In the genomic region with DNA sequence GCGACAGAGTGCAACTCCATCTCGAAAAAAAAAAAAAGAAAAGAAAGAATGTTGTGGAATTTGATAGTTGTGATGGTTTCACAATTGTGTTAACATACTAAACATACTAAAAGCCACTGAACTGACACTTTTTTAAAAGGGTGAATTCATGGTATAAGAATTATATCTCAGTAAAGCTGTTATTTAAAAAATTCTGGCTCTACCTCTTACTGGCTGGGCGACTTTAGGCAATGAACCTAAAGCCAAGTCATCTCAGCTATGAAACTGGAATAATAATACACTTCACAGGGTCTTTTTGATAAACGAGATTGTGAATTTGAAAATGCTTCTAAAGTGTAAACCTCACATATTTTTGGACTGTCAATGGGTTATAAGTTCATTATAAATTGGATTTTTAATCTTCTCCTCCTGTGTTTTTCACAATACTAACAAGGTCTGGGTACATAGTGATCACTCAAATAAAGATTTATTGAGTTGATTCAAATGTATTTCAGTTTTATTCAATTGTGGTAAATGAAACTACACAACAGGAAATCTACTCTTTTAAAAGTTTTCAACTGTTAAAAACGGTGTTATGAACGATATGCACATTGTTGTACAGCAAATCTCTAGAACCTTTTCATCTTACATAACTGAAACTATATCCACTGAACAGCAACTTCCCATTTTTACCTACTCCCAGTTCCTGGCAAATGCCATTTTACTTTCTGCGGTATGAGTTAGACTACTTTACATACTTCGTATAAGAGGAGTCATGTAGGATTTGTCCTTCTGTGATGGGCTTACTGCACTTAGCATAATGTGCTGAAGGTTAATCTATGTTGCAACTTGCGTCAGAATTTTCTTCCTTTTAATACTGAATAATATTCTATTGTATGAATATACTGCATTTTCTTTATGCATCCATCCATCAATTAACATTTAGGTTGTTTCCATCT, we compare ENCODE assay signal across 16 cellular contexts. TPM values are rescaled to one million over a fixed set of nuclear protein-coding genes. Genes with fewer than 3 reads are reported as not detected.
"Had no signal": no experiment of that assay in that cellular context is flagged by ENCODE, and none has a peak within 500 bp of the region (broad histone marks: within the 10 kb centered on the region; RNA-seq: fewer than 3 reads in every experiment).

No MANE protein-coding gene starts in this region.

- DNase-seq: activated CD4-positive, alpha-beta T cell treated with anti-CD3 and anti-CD28 coated beads, Interleukin-2, amount 50 U/mL, for 48 hours; activated naive CD4-positive, alpha-beta T cell treated with Interleukin-2 at 50 U/mL for 16 hours; cerebellar nuclear complex; effector memory CD8-positive, alpha-beta T cell; gastrocnemius medialis; heart left ventricle; mesendoderm; nucleus accumbens; stimulated activated naive B cell treated with anti-CD40 and anti-IgM and Interleukin-4, amounts not matched to agents 10 μg/mL and 1 μg/mL and 100 μg/mL, for 72 hours; thyroid gland had no signal

- FAIRE-seq: urothelium cell line had no signal

- H3K36me3 ChIP-seq: ascending aorta, breast epithelium, gastrocnemius medialis, heart left ventricle, thyroid gland had no signal

- H3K36me3 Mint-ChIP-seq: natural killer cell treated with Interleukin-12 subunit alpha and Interleukin-12 subunit beta and Interleukin-15 and Interleukin-18, amount 100 ng/mL, for 72 hours; stimulated activated naive B cell treated with anti-CD40 and anti-IgM and Interleukin-4, amounts not matched to agents 10 μg/mL and 1 μg/mL and 100 μg/mL, for 72 hours had no signal

- H3K27ac Mint-ChIP-seq: dendritic cell treated with granulocyte-macrophage colony-stimulating factor and Interleukin-4, amounts not matched to agents 40 ng/mL and 50 ng/mL, for 4 days; effector memory CD8-positive, alpha-beta T cell; natural killer cell treated with Interleukin-12 subunit alpha and Interleukin-12 subunit beta and Interleukin-15 and Interleukin-18, amount 100 ng/mL, for 72 hours; stimulated activated naive B cell treated with anti-CD40 and anti-IgM and Interleukin-4, amounts not matched to agents 10 μg/mL and 1 μg/mL and 100 μg/mL, for 72 hours had no signal

- H3K4me1 ChIP-seq: breast epithelium, gastrocnemius medialis, thyroid gland had no signal

- ATAC-seq: effector memory CD8-positive, alpha-beta T cell; gastrocnemius medialis; heart left ventricle had no signal

- H3K4me1 Mint-ChIP-seq: stimulated activated naive B cell treated with anti-CD40 and anti-IgM and Interleukin-4, amounts not matched to agents 10 μg/mL and 1 μg/mL and 100 μg/mL, for 72 hours had no signal

- H3K27me3 ChIP-seq: ascending aorta, breast epithelium, gastrocnemius medialis, heart left ventricle, thyroid gland had no signal

- H3K9me3 ChIP-seq: ascending aorta, breast epithelium, gastrocnemius medialis, heart left ventricle, thyroid gland had no signal

- H3K4me3 ChIP-seq: ascending aorta, breast epithelium, gastrocnemius medialis, heart left ventricle, thyroid gland had no signal

- H3K27ac ChIP-seq: ascending aorta, breast epithelium, epithelial cell of prostate, gastrocnemius medialis, heart left ventricle, thyroid gland had no signal

- H3K27me3 Mint-ChIP-seq: dendritic cell treated with granulocyte-macrophage colony-stimulating factor and Interleukin-4, amounts not matched to agents 40 ng/mL and 50 ng/mL, for 4 days; effector memory CD8-positive, alpha-beta T cell; stimulated activated naive B cell treated with anti-CD40 and anti-IgM and Interleukin-4, amounts not matched to agents 10 μg/mL and 1 μg/mL and 100 μg/mL, for 72 hours had no signal

- H3K4me3 Mint-ChIP-seq: dendritic cell treated with granulocyte-macrophage colony-stimulating factor and Interleukin-4, amounts not matched to agents 40 ng/mL and 50 ng/mL, for 4 days; effector memory CD8-positive, alpha-beta T cell; stimulated activated naive B cell treated with anti-CD40 and anti-IgM and Interleukin-4, amounts not matched to agents 10 μg/mL and 1 μg/mL and 100 μg/mL, for 72 hours had no signal

- H3K9me3 Mint-ChIP-seq: dendritic cell treated with granulocyte-macrophage colony-stimulating factor and Interleukin-4, amounts not matched to agents 40 ng/mL and 50 ng/mL, for 4 days; effector memory CD8-positive, alpha-beta T cell; natural killer cell treated with Interleukin-12 subunit alpha and Interleukin-12 subunit beta and Interleukin-15 and Interleukin-18, amount 100 ng/mL, for 72 hours; stimulated activated naive B cell treated with anti-CD40 and anti-IgM and Interleukin-4, amounts not matched to agents 10 μg/mL and 1 μg/mL and 100 μg/mL, for 72 hours had no signal

RNA-seq across cellular contexts. Expression of a gene that starts 43.0 kb away (rescaled TPM):
- total RNA-seq: natural killer cell treated with Interleukin-12 subunit alpha and Interleukin-12 subunit beta and Interleukin-15 and Interleukin-18, amount 100 ng/mL, for 72 hours had no signal
